ENCODE assay signal across 8 cellular contexts in the genomic region with DNA sequence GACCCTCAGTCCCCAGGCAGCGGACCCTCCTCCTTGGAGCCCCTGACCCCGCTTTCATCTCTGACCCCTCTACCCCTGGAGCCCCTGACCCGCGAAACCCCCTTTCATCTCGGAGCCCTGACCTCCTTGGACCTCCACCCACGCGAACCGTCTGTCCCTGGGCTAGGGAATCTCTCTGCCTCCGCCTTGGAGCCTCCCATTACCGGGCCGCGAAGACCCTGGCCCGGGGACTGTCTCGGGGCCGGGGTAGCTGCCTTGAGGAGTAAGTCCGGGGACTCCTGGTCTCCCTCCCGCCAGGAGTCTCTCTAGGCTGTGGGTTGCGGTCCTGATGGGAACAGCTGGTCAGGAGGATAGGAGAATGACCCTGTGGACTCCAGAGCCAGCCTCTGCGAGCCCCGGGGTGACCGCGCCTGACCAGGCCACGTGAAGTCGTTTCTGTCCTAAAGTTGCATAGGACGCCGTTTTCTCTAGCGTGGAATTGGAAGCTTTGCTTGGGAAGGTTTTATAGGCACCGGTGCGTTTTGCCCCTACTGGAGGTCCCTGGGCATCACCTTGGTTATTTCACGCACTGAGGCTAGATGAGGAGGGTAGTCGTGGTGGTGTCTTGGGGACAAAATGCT. TPM values are rescaled to one million over a fixed set of nuclear protein-coding genes. Genes with fewer than 3 reads are reported as not detected.
DNase-seq lines count a peak whose midpoint lies in the region; ATAC-seq, FAIRE-seq and TF ChIP-seq lines count a peak whose summit lies in the region.

No MANE protein-coding gene starts in this region.

- H3K36me3 ChIP-seq in BLaER1 = peaks cover 4% of the 10 kb centered on the region; the same call in 1 of the 2 replicates
- no peaks in the 10 kb centered on the region for H3K36me3 ChIP-seq in astrocyte (ENCODE audit: insufficient read depth, low read length)
- H3K36me3 ChIP-seq in HepG2 (replicated peaks in 1 of 2; ENCODE audit: control insufficient read depth in 1 of 2, insufficient read depth in 2 of 2, low read length in 2 of 2) = no peaks in the 10 kb centered on the region
- H3K36me3 ChIP-seq in tibial nerve = no peaks in the 10 kb centered on the region

- CTCF ChIA-PET in HepG2 (lab: Yijun Ruan, JAX; ENCODE audit: low intra/inter-chr PET ratio, low total read pairs) = interaction anchor here (3.1 kb wide), 1 partner anchor 18 kb away, joined by 12 read pairs; no protein-coding TSS in a partner anchor

- FAIRE-seq in astrocyte (lab: Jason Lieb, UNC) (no peak), HepG2 (lab: Jason Lieb, UNC) (peak; percentile 63)

- TF ChIP-seq POLR2A in HepG2 (IDR thresholded peaks at IDR 0.05; ENCODE audit: insufficient read depth in 1 of 2, low read depth in 2 of 2, low read length in 2 of 2) (peak in 1 of 2 experiments; percentile 47; a peak in 1 of 4 replicates), tibial nerve (IDR thresholded peaks at IDR 0.05) (no peak)

- TF ChIP-seq RAD21 in HepG2 (CRISPR knock-in tag; IDR thresholded peaks at IDR 0.05) = no peak

- H3K27ac Mint-ChIP-seq in astrocyte (ENCODE audit: unreplicated experiment) = peak overlapping the region; percentile 85

- H2AFZ ChIP-seq in astrocyte (ENCODE audit: low read depth, low read length) (peak overlapping the region; percentile 4), HepG2 (ENCODE audit: low read length) (no peak overlapping the region)

- peak overlapping the region; percentile 97 for H3K4me2 ChIP-seq in BLaER1
- peak overlapping the region; percentile 85 for H3K4me2 ChIP-seq in astrocyte (ENCODE audit: low read length)
- H3K4me2 ChIP-seq in HepG2 (ENCODE audit: low read depth, low read length) = peak overlapping the region; percentile 96

- POLR2A ChIA-PET in HepG2 (lab: Yijun Ruan, JAX) = interaction anchor here (0.7 to 11.5 kb wide), 12 partner anchors 9 to 221 kb away, joined by 3 to 215 read pairs (median 6); partner anchors contain the start of gene S100P

- peaks cover 15% of the 10 kb centered on the region for H3K27me3 Mint-ChIP-seq in astrocyte (ENCODE audit: low read depth, unreplicated experiment)

- peak overlapping the region; percentile 91 for H3K4me3 Mint-ChIP-seq in astrocyte (ENCODE audit: unreplicated experiment)

- TF ChIP-seq EP300 in HepG2 (IDR thresholded peaks at IDR 0.05; ENCODE audit: low read depth in 2 of 2, low read length in 2 of 2) = no peak
- no peak for TF ChIP-seq EP300 in HepG2 (CRISPR knock-in tag; IDR thresholded peaks at IDR 0.05; ENCODE audit: borderline replicate concordance)
- no peak for TF ChIP-seq EP300 in tibial nerve (IDR thresholded peaks at IDR 0.05)

- DNase-seq in HT-29 (ENCODE audit: low spot score) = peak; percentile 62
- DNase-seq in astrocyte (ENCODE audit: low read depth) = no peak
- DNase-seq in HepG2 (ENCODE audit: low spot score) = no peak
- DNase-seq in tibial nerve (ENCODE audit: low spot score in 2 of 2) = no peak
- no peak for DNase-seq in DMS153 (lab: John Stamatoyannopoulos, UW)

- no TSS peak for BruUV-seq in HepG2 (replicated peaks; lab: Mats Ljungman, UMichigan)

- intact Hi-C loops in HepG2 (cut with micrococcal nuclease; ENCODE audit: unreplicated experiment) = loop anchor here (5.0 kb wide), 1 partner anchor 37 kb away; no protein-coding TSS in a partner anchor

- H3K9me3 ChIP-seq in BLaER1 (no peaks in the 10 kb centered on the region), astrocyte (ENCODE audit: insufficient read depth, low read depth, low read length) (no peaks in the 10 kb centered on the region), HepG2 (ENCODE audit: low read length) (no peaks in the 10 kb centered on the region), tibial nerve (no peaks in the 10 kb centered on the region)

- H3K27ac ChIP-seq in BLaER1 (peak overlapping the region; percentile 99), astrocyte (ENCODE audit: low read depth, low read length) (no peak overlapping the region), HepG2 (ENCODE audit: extremely low read length, insufficient read depth, low read length) (peak overlapping the region; percentile 73), tibial nerve (peak overlapping the region; percentile 55 to 100 (median 88))

- in situ Hi-C loops in HepG2 (cut with HindIII; ENCODE audit: extremely low pct_ligation_motif_present, low pct_unique_long_range_greater_than_20kb) = no loop called here

- H3K4me3 ChIP-seq in BLaER1 (peak overlapping the region; percentile 96), astrocyte (ENCODE audit: insufficient read depth, low read depth, low read length) (peak overlapping the region; percentile 74), HepG2 (replicated peaks in 1 of 3; ENCODE audit: insufficient read depth in 1 of 3, low read depth in 2 of 3, low read length in 3 of 3) (peak overlapping the region; percentile 63 to 92 (median 83)), tibial nerve (peak overlapping the region; percentile 82 to 94 (median 84))

- H3K4me1 ChIP-seq in BLaER1 (peaks cover 81% of the 10 kb centered on the region), astrocyte (ENCODE audit: insufficient read depth, low read length) (peaks cover 14% of the 10 kb centered on the region), HepG2 (ENCODE audit: insufficient read depth, low read length) (peaks cover 68% of the 10 kb centered on the region), tibial nerve (peaks cover 0 to 65% (median 16%) of the 10 kb centered on the region in 4 donors)

- WGBS in HepG2 (ENCODE audit: low lambda C conversion rate) = 0% methylated on average over 26 of the region's 31 CpGs
- 14 to 18% methylated on average over 31 of the region's 31 CpGs for WGBS in tibial nerve, 2 donors

- H4K20me1 ChIP-seq in BLaER1 (peaks cover 47% of the 10 kb centered on the region), astrocyte (ENCODE audit: insufficient read depth, low read length) (peaks cover 45% of the 10 kb centered on the region), HepG2 (ENCODE audit: insufficient read depth, low read length) (peaks cover 29% of the 10 kb centered on the region; the same call in 1 of the 2 replicates)

- H3K4me1 Mint-ChIP-seq in astrocyte (ENCODE audit: low read depth, unreplicated experiment) = peaks cover 17% of the 10 kb centered on the region

- TF ChIP-seq CTCF in astrocyte (IDR thresholded peaks at IDR 0.05; ENCODE audit: insufficient read depth, low read depth, low read length) = peak; percentile 7
- peak; percentile 51 for TF ChIP-seq CTCF in HepG2 (CRISPR knock-in tag; IDR thresholded peaks at IDR 0.05)
- no peak for TF ChIP-seq CTCF in tibial nerve (IDR thresholded peaks at IDR 0.05)

- peak overlapping the region; percentile 98 for H3K9ac ChIP-seq in BLaER1
- H3K9ac ChIP-seq in astrocyte (ENCODE audit: low read length) = peak overlapping the region; percentile 96
- peak overlapping the region; percentile 87 for H3K9ac ChIP-seq in HepG2 (ENCODE audit: insufficient read depth, low read depth, low read length)

- H3K27me3 ChIP-seq in BLaER1 (no peaks in the 10 kb centered on the region), astrocyte (ENCODE audit: insufficient read depth, low read length) (no peaks in the 10 kb centered on the region), HepG2 (ENCODE audit: control insufficient read depth in 1 of 2, insufficient read depth in 2 of 2, low read length in 2 of 2) (no peaks in the 10 kb centered on the region; a peak in 1 of 5 replicates), tibial nerve (no peaks in the 10 kb centered on the region)

- H3K79me2 ChIP-seq in astrocyte (ENCODE audit: insufficient read depth, low read length) (peaks cover 31% of the 10 kb centered on the region), HepG2 (ENCODE audit: insufficient read depth, low read length) (peaks cover 56% of the 10 kb centered on the region)

- no peaks in the 10 kb centered on the region for H3K9me3 Mint-ChIP-seq in astrocyte (ENCODE audit: unreplicated experiment)

- peak; percentile 27 for ATAC-seq in HepG2
- ATAC-seq in GM18870 (IDR thresholded peaks at IDR 0.05; ENCODE audit: unreplicated experiment) = no peak
- no peak for ATAC-seq in HG03439 (IDR thresholded peaks at IDR 0.05; ENCODE audit: unreplicated experiment)

- no peaks in the 10 kb centered on the region for H3K36me3 Mint-ChIP-seq in astrocyte (ENCODE audit: low read depth, unreplicated experiment)

TF ChIP-seq in HepG2, 621 proteins besides CTCF, POLR2A, EP300 and RAD21 (continues in another document):
- TF ChIP-seq HNRNPL (IDR thresholded peaks at IDR 0.05; ENCODE audit: low read depth, low read length) (0 out of 2 replicates have a peak, but pooled peaks have one; percentile 19), RXRA (CRISPR knock-in tag; IDR thresholded peaks at IDR 0.05) (peak; percentile 52; the same call in 1 of the 2 replicates), ARID2 (CRISPR knock-in tag; IDR thresholded peaks at IDR 0.05; ENCODE audit: borderline replicate concordance) (0 out of 2 replicates have a peak, but pooled peaks have one; percentile 35)

RNA-seq across cellular contexts. Expression of gene TBC1D14, which starts 0.8 kb away (rescaled TPM):
- total RNA-seq in HT-29 (2014; rRNA removed; shearing (Covaris generic)) = 54.5 and 58.5 TPM in 2 replicates
- total RNA-seq in astrocyte = 25.8 and 30.4 TPM in 2 replicates
- total RNA-seq in HepG2 (2016; rRNA removed; fragmentation: Illumina TruSeq; extraction: Trizol) = 46.5 and 53.3 TPM in 2 replicates
- 65.4 and 73.2 TPM in 2 replicates for total RNA-seq in HepG2 (2016; cell fraction: cytosol; rRNA removed; fragmentation: Illumina TruSeq; extraction: Trizol; ENCODE audit: low read depth)
- total RNA-seq in HepG2 (2016; cell fraction: insoluble cytoplasmic fraction; rRNA removed; fragmentation: Illumina TruSeq; extraction: Trizol) = 45.9 and 47.6 TPM in 2 replicates
- 39.0 and 41.3 TPM in 2 replicates for total RNA-seq in HepG2 (2016; cell fraction: membrane; rRNA removed; fragmentation: Illumina TruSeq; extraction: Trizol)
- 38.2 and 42.5 TPM in 2 replicates for total RNA-seq in HepG2 (2016; cell fraction: nucleus; rRNA removed; fragmentation: Illumina TruSeq; extraction: Trizol)
- 29.5 and 31.8 TPM in 2 replicates for polyA plus RNA-seq in HepG2 (2011; rRNA removed)
- 29.0 and 31.7 TPM in 2 replicates for polyA plus RNA-seq in HepG2 (2011; cell fraction: cytosol; rRNA removed)
- 29.6 and 30.6 TPM in 2 replicates for polyA plus RNA-seq in HepG2 (2011; cell fraction: nucleus; rRNA removed)
- polyA plus RNA-seq in HepG2 (2012) = 31.1 and 34.7 TPM in 2 replicates
- polyA plus RNA-seq in HepG2 (2016; cell fraction: cytosol; fragmentation: Illumina TruSeq; extraction: Trizol; ENCODE audit: low read depth) = 5.0 TPM in 2 replicates
- 34.0 and 38.1 TPM in 2 replicates for polyA plus RNA-seq in HepG2 (2016; cell fraction: insoluble cytoplasmic fraction; fragmentation: Illumina TruSeq; extraction: Trizol; ENCODE audit: low read depth)
- polyA plus RNA-seq in HepG2 (2016; cell fraction: membrane; fragmentation: Illumina TruSeq; extraction: Trizol; ENCODE audit: low read depth) = 15.8 and 17.3 TPM in 2 replicates
- polyA plus RNA-seq in HepG2 (2016; cell fraction: nucleus; fragmentation: Illumina TruSeq; extraction: Trizol; ENCODE audit: insufficient read depth, low read depth) = 42.2 and 45.1 TPM in 2 replicates
- polyA minus RNA-seq in HepG2 (2011; rRNA and poly(A)+ RNA removed; ENCODE audit: low replicate concordance) = 34.1 and 63.3 TPM in 2 replicates
- 21.7 and 28.5 TPM in 2 replicates for polyA minus RNA-seq in HepG2 (2011; cell fraction: cytosol; rRNA and poly(A)+ RNA removed)
- 25.8 and 31.3 TPM in 2 replicates for polyA minus RNA-seq in HepG2 (2011; cell fraction: nucleus; rRNA and poly(A)+ RNA removed)
- 10 to 100 TPM; 46.9 to 65.7 (median 51.3) TPM for total RNA-seq in tibial nerve

Comparison
In these comparisons a context has a peak if more than half of its experiments do, and no peak if none do; other contexts are left out.
1. CTCF ChIP-seq: peak in astrocyte (single experiment) and HepG2 (single experiment); none in tibial nerve (0 of 5).
2. Peak in every context shown above with its lines, with median percentiles within 50 percentile points of each other: H3K4me2 ChIP-seq, H3K4me3 ChIP-seq and H3K9ac ChIP-seq.